In genomic region chr5:149011731-149012130, GRCh38 we compare ENCODE assay signal across 18 cellular contexts. TPM values are rescaled to one million over a fixed set of nuclear protein-coding genes. Genes with fewer than 3 reads are reported as not detected.
A peak's percentile ranks its signal among the peaks of the same experiment; 100 is the strongest.
DNase-seq lines count a peak whose midpoint lies in the region; ATAC-seq, FAIRE-seq and TF ChIP-seq lines count a peak whose summit lies in the region.
"Had no signal": no experiment of that assay in that cellular context is flagged by ENCODE, and none has a peak within 500 bp of the region (broad histone marks: within the 10 kb centered on the region; RNA-seq: fewer than 3 reads in every experiment).

No MANE protein-coding gene starts in this region.

- no peak overlapping the region for H3K9ac ChIP-seq in PC-3 (ENCODE audit: low read length)
- H3K9ac ChIP-seq in K562 (ENCODE audit: insufficient read depth in 1 of 2, low read depth in 2 of 2, low read length in 2 of 2): no peak overlapping the region
- H3K9ac ChIP-seq: BLaER1 had no signal

- TF ChIP-seq POLR2A in breast epithelium (IDR thresholded peaks at IDR 0.05) (no peak), K562 (conservative IDR thresholded peaks at IDR 0.05) (no peak)

- H4K20me1 ChIP-seq in PC-3 (ENCODE audit: low read length) (no peaks in the 10 kb centered on the region), K562 (replicated peaks; ENCODE audit: control insufficient read depth, insufficient read depth, low read length) (no peaks in the 10 kb centered on the region)
- H4K20me1 ChIP-seq: BLaER1 had no signal

- DNase-seq in MCF 10A (ENCODE audit: unreplicated experiment): no peak
- DNase-seq in breast epithelium (ENCODE audit: low spot score in 2 of 2): no peak
- DNase-seq in PC-3: no peak
- DNase-seq in K562 (ENCODE audit: extremely low read depth in 1 of 4, low spot score in 3 of 4): no peak
- DNase-seq in epithelial cell of prostate (ENCODE audit: low read depth, low spot score): no peak
- no peak for DNase-seq in NCI-H2107 treated with DMSO at 0.1 percent for 48 hours (lab: John Stamatoyannopoulos, UW; ENCODE audit: unreplicated experiment)
- no peak for DNase-seq in NCI-H187 treated with DMSO at 0.1 percent for 48 hours (lab: John Stamatoyannopoulos, UW)
- no peak for DNase-seq in stimulated activated naive CD4-positive, alpha-beta T cell (lab: John Stamatoyannopoulos, UW)
- DNase-seq: CD4-positive, alpha-beta memory T cell; DMS 273 treated with DMSO at 0.1 percent for 48 hours; DMS53; DND-41 had no signal

- peak overlapping the region; percentile 81 for H3K27ac Mint-ChIP-seq in MCF 10A (ENCODE audit: low read depth, unreplicated experiment)
- H3K27ac Mint-ChIP-seq: CD4-positive, alpha-beta memory T cell had no signal

- H3K4me1 ChIP-seq in breast epithelium: no peaks in the 10 kb centered on the region
- peaks cover 49% of the 10 kb centered on the region for H3K4me1 ChIP-seq in PC-3 (ENCODE audit: insufficient read depth, low read length)
- H3K4me1 ChIP-seq in K562 (replicated peaks in 1 of 2; ENCODE audit: control insufficient read depth in 2 of 2, insufficient read depth in 2 of 2, low read length in 2 of 2): no peaks in the 10 kb centered on the region
- H3K4me1 ChIP-seq: BLaER1, HAP-1 had no signal

- H3K4me2 ChIP-seq in PC-3 (ENCODE audit: low read length): peak overlapping the region; percentile 48; the same call in 1 of the 2 replicates
- no peak overlapping the region for H3K4me2 ChIP-seq in K562 (ENCODE audit: insufficient read depth, low read length)
- H3K4me2 ChIP-seq: BLaER1 had no signal

- no peak overlapping the region for H3K27ac ChIP-seq in breast epithelium
- H3K27ac ChIP-seq in PC-3 (ENCODE audit: low read length): peak overlapping the region; percentile 52
- no peak overlapping the region for H3K27ac ChIP-seq in K562 (ENCODE audit: extremely low read depth, low read depth, low read length)
- peak overlapping the region; percentile 63 for H3K27ac ChIP-seq in epithelial cell of prostate
- H3K27ac ChIP-seq: 22Rv1, BLaER1 had no signal

- H3K9me1 ChIP-seq in K562 (ENCODE audit: control insufficient read depth, insufficient read depth, low read length): no peaks in the 10 kb centered on the region

- H3K9me3 Mint-ChIP-seq in MCF 10A (ENCODE audit: unreplicated experiment): no peaks in the 10 kb centered on the region
- H3K9me3 Mint-ChIP-seq: CD14-positive monocyte; CD4-positive, alpha-beta memory T cell had no signal

- no peaks in the 10 kb centered on the region for H3K79me2 ChIP-seq in PC-3 (ENCODE audit: low read length)
- no peaks in the 10 kb centered on the region for H3K79me2 ChIP-seq in K562 (ENCODE audit: control insufficient read depth, insufficient read depth, low read length)

- TF ChIP-seq EP300 in K562 (IDR thresholded peaks at IDR 0.05; ENCODE audit: low read length): no peak

- 0% methylated on average over 2 of the region's 2 CpGs for WGBS in K562 (ENCODE audit: insufficient coverage, low coverage, missing lambda C conversion rate)

- no peaks in the 10 kb centered on the region for H3K27me3 Mint-ChIP-seq in MCF 10A (ENCODE audit: insufficient read depth, unreplicated experiment)

- in situ Hi-C loops in K562 (cut with MboI): no loop called here

- POLR2A ChIA-PET in MCF 10A (lab: Yijun Ruan, JAX) (interaction anchor here (0.8 to 2.7 kb wide), 5 partner anchors 7 to 185 kb away, joined by 5 to 9 read pairs (median 6); partner anchors contain the start of gene ADRB2), PC-3 (lab: Charles Lee; ENCODE audit: unreplicated experiment) (interaction anchor here (0.6 to 0.7 kb wide), 3 partner anchors 99 to 610 kb away, joined by 3 to 6 read pairs (median 3); no protein-coding TSS in a partner anchor), K562 (lab: Yijun Ruan, JAX) (no interaction called here)

- intact Hi-C loops in MCF 10A (cut with micrococcal nuclease): loop anchor here (2.0 kb wide), 1 partner anchor 23 kb away; no protein-coding TSS in a partner anchor
- intact Hi-C loops in breast epithelium (cut with DNase I; ENCODE audit: low total_unique reads): no loop called here
- intact Hi-C loops in PC-3 (cut with micrococcal nuclease): loop anchor here (1.0 kb wide), 1 partner anchor 9 kb away; no protein-coding TSS in a partner anchor
- intact Hi-C loops in K562 (cut with micrococcal nuclease): no loop called here

- H3K4me3 ChIP-seq in breast epithelium (no peak overlapping the region), PC-3 (ENCODE audit: low read length) (no peak overlapping the region), K562 (no peak overlapping the region)
- H3K4me3 ChIP-seq: BLaER1, GM12878, HAP-1 had no signal

- H3K36me3 Mint-ChIP-seq in MCF 10A (ENCODE audit: insufficient read depth, unreplicated experiment): no peaks in the 10 kb centered on the region
- H3K36me3 Mint-ChIP-seq: CD14-positive monocyte; CD4-positive, alpha-beta memory T cell had no signal

- no peaks in the 10 kb centered on the region for H3K9me2 ChIP-seq in PC-3 (replicated peaks; ENCODE audit: low read length)

- H2AFZ ChIP-seq in PC-3 (ENCODE audit: low read length): no peak overlapping the region
- H2AFZ ChIP-seq in K562 (ENCODE audit: low read depth, low read length): no peak overlapping the region

- H3K36me3 ChIP-seq in breast epithelium: no peaks in the 10 kb centered on the region
- H3K36me3 ChIP-seq in PC-3 (ENCODE audit: low read depth, low read length): no peaks in the 10 kb centered on the region
- no peaks in the 10 kb centered on the region for H3K36me3 ChIP-seq in K562 (ENCODE audit: control insufficient read depth, insufficient read depth, low read length)
- H3K36me3 ChIP-seq: BLaER1, HAP-1 had no signal

- H3K27me3 ChIP-seq in breast epithelium (no peaks in the 10 kb centered on the region), PC-3 (ENCODE audit: low read length) (no peaks in the 10 kb centered on the region), K562 (ENCODE audit: control insufficient read depth in 2 of 2, insufficient read depth in 2 of 2, low read length in 2 of 2) (peaks cover 2 to 23% of the 10 kb centered on the region in 2 experiments; a peak in 4 of 5 replicates)
- H3K27me3 ChIP-seq: BLaER1 had no signal

- peaks cover 23% of the 10 kb centered on the region for H3K4me1 Mint-ChIP-seq in MCF 10A (ENCODE audit: insufficient read depth, unreplicated experiment)
- H3K4me1 Mint-ChIP-seq: CD14-positive monocyte; CD4-positive, alpha-beta memory T cell had no signal

- H3K9me3 ChIP-seq in breast epithelium: no peaks in the 10 kb centered on the region
- no peaks in the 10 kb centered on the region for H3K9me3 ChIP-seq in PC-3 (ENCODE audit: low read length)
- H3K9me3 ChIP-seq in K562 (replicated peaks; ENCODE audit: control insufficient read depth, insufficient read depth, low read depth, low read length): no peaks in the 10 kb centered on the region
- H3K9me3 ChIP-seq: BLaER1, HAP-1 had no signal

- CTCF ChIA-PET in MCF 10A (lab: Yijun Ruan, JAX): interaction anchor here (0.7 to 38.9 kb wide), 18 partner anchors 9 to 274 kb away, joined by 3 to 1118 read pairs (median 5); no protein-coding TSS in a partner anchor
- CTCF ChIA-PET in PC-3 (lab: Charles Lee): interaction anchor here (0.9 to 1.3 kb wide), 3 partner anchors 8 to 103 kb away, joined by 3 read pairs; no protein-coding TSS in a partner anchor
- CTCF ChIA-PET in K562 (lab: Yijun Ruan, JAX; ENCODE audit: low intra/inter-chr PET ratio): no interaction called here

- TF ChIP-seq CTCF in MCF 10A (IDR thresholded peaks at IDR 0.05; ENCODE audit: unreplicated experiment) (no peak), breast epithelium (IDR thresholded peaks at IDR 0.05) (no peak), PC-3 (conservative IDR thresholded peaks at IDR 0.05; ENCODE audit: low read depth, low read length) (no peak), K562 (IDR thresholded peaks at IDR 0.05 in 2 of 3, conservative IDR thresholded peaks at IDR 0.05 in 1 of 3; ENCODE audit: insufficient read depth in 2 of 3, low read depth in 1 of 3, low read length in 3 of 3) (no peak)

- no peak for FAIRE-seq in K562 (lab: Jason Lieb, UNC)
- FAIRE-seq: GM12878 had no signal

- no peak for ATAC-seq in PC-3
- no peak for ATAC-seq in K562
- ATAC-seq: GM12878 had no signal

- H3K4me3 Mint-ChIP-seq in MCF 10A (ENCODE audit: unreplicated experiment): no peak overlapping the region
- H3K4me3 Mint-ChIP-seq: CD14-positive monocyte; CD4-positive, alpha-beta memory T cell had no signal

- peaks cover 15% of the 10 kb centered on the region for H3F3A ChIP-seq in PC-3 (ENCODE audit: low read length, unreplicated experiment)

- TF ChIP-seq RAD21 in K562 (CRISPR knock-in tag; conservative IDR thresholded peaks at IDR 0.05 in 1 of 2, IDR thresholded peaks at IDR 0.05 in 1 of 2): no peak

- BruUV-seq in MCF 10A (replicated peaks; lab: Mats Ljungman, UMichigan): no TSS peak
- no TSS peak for BruUV-seq in PC-3 (replicated peaks; lab: Mats Ljungman, UMichigan)
- no TSS peak for BruUV-seq in K562 (replicated peaks; lab: Mats Ljungman, UMichigan)

TF ChIP-seq in K562, 482 proteins besides CTCF, POLR2A, EP300 and RAD21 (continues in another document):
- TF ChIP-seq POLR3A (IDR thresholded peaks at IDR 0.05; ENCODE audit: borderline replicate concordance, extremely low read depth, insufficient read depth, insufficient read length): no peak
- TF ChIP-seq ELF1 (tag; IDR thresholded peaks at IDR 0.05): no peak
- no peak for TF ChIP-seq ZNF124 (CRISPR knock-in tag; IDR thresholded peaks at IDR 0.05)
- TF ChIP-seq FOSL1 (tag; conservative IDR thresholded peaks at IDR 0.05): no peak
- no peak for TF ChIP-seq ZNF445 (CRISPR knock-in tag; IDR thresholded peaks at IDR 0.05; ENCODE audit: low read depth)

RNA-seq across cellular contexts. Expression of gene SH3TC2, which starts 51.1 kb away (rescaled TPM):
- total RNA-seq in MCF 10A (2022) (6.2 and 7.2 TPM in 2 replicates), breast epithelium (1 to 10 TPM in 2 of 3 donors, under 1 TPM in 1; 0.48 to 9.4 (median 2.3) TPM), PC-3 (2014; rRNA removed) (32.0 and 40.0 TPM in 2 replicates), K562 (2014; rRNA removed) (0.41 and 0.59 TPM in 2 replicates), K562 (2014; rRNA removed; fragmentation: Illumina TruSeq; extraction: Trizol) (0.41 and 0.62 TPM in 2 replicates), K562 (2015; rRNA removed; fragmentation: Illumina TruSeq; extraction: Trizol) (0.29 and 0.41 TPM in 2 replicates), K562 (2021) (0.80 and 1.1 TPM in 2 replicates)
- total RNA-seq in K562 (2011; cell fraction: chromatin; rRNA removed; ENCODE audit: low replicate concordance): 0.40 and 0.88 TPM in 2 replicates
- total RNA-seq in K562 (2011; cell fraction: nucleolus; rRNA removed): 0.17 and 0.26 TPM in 2 replicates
- total RNA-seq in K562 (2011; cell fraction: nucleoplasm; rRNA removed): 0.53 and 0.81 TPM in 2 replicates
- polyA plus RNA-seq in K562 (2011; rRNA removed) (0.03 and 0.61 TPM in 2 replicates), K562 (2014; fragmentation: Illumina TruSeq; extraction: Trizol) (0.33 and 0.34 TPM in 2 replicates), K562 (2014; fragmentation: Nextera tagmentation; extraction: Ambion mirVana) (under 1 TPM in 1 of 2 experiments, not detected in 1; 0.03 TPM), K562 (2014; rRNA removed) (0.20 and 0.52 TPM in 2 replicates)
- 0.45 TPM in 1 of 2 replicates, not detected in the other for polyA plus RNA-seq in K562 (2011; cell fraction: cytosol; rRNA removed)
- polyA plus RNA-seq in K562 (2011; cell fraction: nucleus; rRNA removed): 1.6 TPM in 1 of 2 replicates, not detected in the other
- polyA plus RNA-seq in K562 (2012): 0.62 and 0.64 TPM in 2 replicates
- polyA minus RNA-seq in K562 (2011; rRNA and poly(A)+ RNA removed): 0.42 and 0.74 TPM in 2 replicates
- 1.5 TPM in 1 of 2 replicates, not detected in the other for polyA minus RNA-seq in K562 (2011; cell fraction: cytosol; rRNA and poly(A)+ RNA removed)
- 0.67 TPM in 1 of 2 replicates, not detected in the other for polyA minus RNA-seq in K562 (2011; cell fraction: nucleus; rRNA and poly(A)+ RNA removed)
- total RNA-seq: CD4-positive, alpha-beta memory T cell; G401; GM12878 had no signal
- polyA plus RNA-seq: CD4-positive, alpha-beta memory T cell; GM12878 had no signal

Comparison
In these comparisons a context has a peak if more than half of its experiments do, and no peak if none do; other contexts are left out.
1. intact Hi-C loops: an anchor here in MCF 10A (2.0 kb wide) and PC-3 (1.0 kb wide); none called in breast epithelium and K562.
2. H3K27ac ChIP-seq: peak in PC-3 (single experiment) and epithelial cell of prostate (single experiment); none in breast epithelium (0 of 2) and K562 (single experiment).